Comparison of ENCODE assay signal across 18 cellular contexts in genomic region chr11:22510741-22511140, GRCh38.
DNase-seq lines count a peak whose midpoint lies in the region; ATAC-seq and TF ChIP-seq lines count a peak whose summit lies in the region.
"Had no signal": no experiment of that assay in that cellular context is flagged by ENCODE, and none has a peak within 500 bp of the region (broad histone marks: within the 10 kb centered on the region; RNA-seq: fewer than 3 reads in every experiment).

No MANE protein-coding gene starts in this region.

- 46% methylated on average over 2 of the region's 2 CpGs for WGBS in suprapubic skin
- 61 to 70% methylated on average over 2 of the region's 2 CpGs for WGBS in sigmoid colon, 2 donors

- peaks cover 3% of the 10 kb centered on the region for H3K9me3 Mint-ChIP-seq in glutamatergic neuron (ENCODE audit: unreplicated experiment)
- H3K9me3 Mint-ChIP-seq: GM23338 had no signal

- peaks cover 36% of the 10 kb centered on the region for H3K4me1 Mint-ChIP-seq in glutamatergic neuron (ENCODE audit: low read depth, unreplicated experiment)
- H3K4me1 Mint-ChIP-seq: CD4-positive, CD25-positive, alpha-beta regulatory T cell had no signal

- no peak for TF ChIP-seq EP300 in suprapubic skin (IDR thresholded peaks at IDR 0.05)
- TF ChIP-seq EP300 in sigmoid colon (IDR thresholded peaks at IDR 0.05) = no peak

- H3K4me3 ChIP-seq in astrocyte of the cerebellum (ENCODE audit: low read depth, low read length) = no peak overlapping the region
- no peak overlapping the region for H3K4me3 ChIP-seq in suprapubic skin
- H3K4me3 ChIP-seq in sigmoid colon = no peak overlapping the region
- H3K4me3 ChIP-seq: GM23338 had no signal

- H3K36me3 Mint-ChIP-seq in glutamatergic neuron (ENCODE audit: unreplicated experiment) = no peaks in the 10 kb centered on the region
- H3K36me3 Mint-ChIP-seq: CD4-positive, CD25-positive, alpha-beta regulatory T cell had no signal

- H3K27me3 ChIP-seq in suprapubic skin (no peaks in the 10 kb centered on the region), sigmoid colon (no peaks in the 10 kb centered on the region)

- no peak overlapping the region for H3K4me3 Mint-ChIP-seq in glutamatergic neuron (ENCODE audit: unreplicated experiment)
- H3K4me3 Mint-ChIP-seq: CD4-positive, CD25-positive, alpha-beta regulatory T cell; GM23338; T-helper 17 cell had no signal

- peak; percentile 11 for DNase-seq in DMS 273 (lab: John Stamatoyannopoulos, UW; ENCODE audit: unreplicated experiment)
- DNase-seq in DMS 273 treated with DMSO at 0.1 percent for 48 hours (lab: John Stamatoyannopoulos, UW) = no peak
- DNase-seq in astrocyte of the cerebellum (ENCODE audit: low read depth) = peak; percentile 23
- no peak for DNase-seq in glutamatergic neuron
- no peak for DNase-seq in suprapubic skin (ENCODE audit: low spot score in 2 of 2)
- DNase-seq in GOT3 (lab: John Stamatoyannopoulos, UW) = no peak
- no peak for DNase-seq in sigmoid colon
- DNase-seq: activated CD8-positive, alpha-beta memory T cell treated with anti-CD3 and anti-CD28 coated beads, Interleukin-2, amount 50 U/mL, for 4 hours; activated naive CD4-positive, alpha-beta T cell treated with Interleukin-2 at 50 U/mL for 16 hours; caudate nucleus; CD4-positive, CD25-positive, alpha-beta regulatory T cell; MV-4-11; stimulated activated CD4-positive, alpha-beta T cell treated with anti-CD3 and anti-CD28 coated beads, Interleukin-4, amount 100 ng/mL, for 24 hours; T-helper 17 cell had no signal

- peak overlapping the region; percentile 14 for H3K27ac Mint-ChIP-seq in glutamatergic neuron (ENCODE audit: unreplicated experiment)
- H3K27ac Mint-ChIP-seq: GM23338, T-helper 17 cell had no signal

- TF ChIP-seq POLR2A in suprapubic skin (IDR thresholded peaks at IDR 0.05) = no peak
- TF ChIP-seq POLR2A in sigmoid colon (IDR thresholded peaks at IDR 0.05) = no peak

- intact Hi-C loops in sigmoid colon (cut with DNase I) = no loop called here

- peak overlapping the region; percentile 30 for H3K27ac ChIP-seq in suprapubic skin
- H3K27ac ChIP-seq in sigmoid colon = no peak overlapping the region
- H3K27ac ChIP-seq: 22Rv1 had no signal

- in situ Hi-C loops in astrocyte of the cerebellum (cut with HindIII; ENCODE audit: low sequenced_read_pairs) = no loop called here

- H3K9me3 ChIP-seq in suprapubic skin = no peaks in the 10 kb centered on the region
- H3K9me3 ChIP-seq in sigmoid colon = no peaks in the 10 kb centered on the region

- TF ChIP-seq CTCF in astrocyte of the cerebellum (IDR thresholded peaks at IDR 0.05; ENCODE audit: low read depth, low read length, missing control alignments) = no peak
- no peak for TF ChIP-seq CTCF in glutamatergic neuron (IDR thresholded peaks at IDR 0.05; ENCODE audit: partially characterized antibody, unreplicated experiment)
- TF ChIP-seq CTCF in suprapubic skin (IDR thresholded peaks at IDR 0.05) = no peak
- TF ChIP-seq CTCF in sigmoid colon (IDR thresholded peaks at IDR 0.05) = no peak

- H3K27me3 Mint-ChIP-seq in glutamatergic neuron (ENCODE audit: unreplicated experiment) = no peaks in the 10 kb centered on the region
- H3K27me3 Mint-ChIP-seq: CD4-positive, CD25-positive, alpha-beta regulatory T cell had no signal

- peaks cover 5% of the 10 kb centered on the region for H3K4me1 ChIP-seq in suprapubic skin
- peaks cover 0 to 13% (median 6%) of the 10 kb centered on the region in 4 donors for H3K4me1 ChIP-seq in sigmoid colon

- ATAC-seq in GM21717 (IDR thresholded peaks at IDR 0.05; ENCODE audit: unreplicated experiment) = no peak
- ATAC-seq: GM23338, Right ventricle myocardium inferior, T-helper 17 cell had no signal

- no peaks in the 10 kb centered on the region for H3K36me3 ChIP-seq in suprapubic skin
- H3K36me3 ChIP-seq in sigmoid colon = no peaks in the 10 kb centered on the region

Comparison
In these comparisons a context has a peak if more than half of its experiments do, and no peak if none do; other contexts are left out.
1. DNase-seq: peak in DMS 273 (single experiment) and astrocyte of the cerebellum (single experiment); none in DMS 273 treated with DMSO at 0.1 percent for 48 hours (single experiment), glutamatergic neuron (single experiment), suprapubic skin (0 of 2), GOT3 (single experiment) and sigmoid colon (single experiment).